In the genomic region with DNA sequence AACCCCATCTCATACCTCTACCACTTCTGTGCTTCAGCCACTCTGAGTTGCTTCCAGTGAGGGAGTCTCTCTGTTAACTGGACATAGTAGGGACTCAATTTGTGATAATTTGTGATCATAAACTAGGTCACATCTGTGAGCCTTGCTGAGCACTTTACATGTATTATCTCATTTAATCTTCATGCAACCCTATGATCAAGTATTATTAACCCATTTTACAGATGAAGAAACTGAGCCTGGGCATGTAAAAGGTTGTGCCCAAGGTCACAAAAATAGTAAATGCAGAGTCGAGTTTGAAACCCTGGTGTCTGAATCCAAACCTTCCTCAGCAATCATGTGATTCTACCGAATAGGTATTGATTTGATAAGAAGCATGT, we compare ENCODE assay signal across 17 cellular contexts. TPM values are rescaled to one million over a fixed set of nuclear protein-coding genes. Genes with fewer than 3 reads are reported as not detected.
DNase-seq lines count a peak whose midpoint lies in the region; ATAC-seq and TF ChIP-seq lines count a peak whose summit lies in the region.
"Had no signal": no experiment of that assay in that cellular context is flagged by ENCODE, and none has a peak within 500 bp of the region (broad histone marks: within the 10 kb centered on the region; RNA-seq: fewer than 3 reads in every experiment).

No MANE protein-coding gene starts in this region.

- ATAC-seq in left ventricle myocardium superior = no peak
- ATAC-seq in natural killer cell treated with Interleukin-12 subunit alpha and Interleukin-12 subunit beta and Interleukin-15 and Interleukin-18, amount 100 ng/mL, for 72 hours = no peak
- no peak for ATAC-seq in GM19395 (IDR thresholded peaks at IDR 0.05; ENCODE audit: unreplicated experiment)
- ATAC-seq: naive thymus-derived CD8-positive, alpha-beta T cell had no signal

- no peaks in the 10 kb centered on the region for H3K9me3 ChIP-seq in right atrium auricular region
- no peaks in the 10 kb centered on the region for H3K9me3 ChIP-seq in parathyroid adenoma (ENCODE audit: control insufficient read depth, low read length)
- H3K9me3 ChIP-seq: body of pancreas, HAP-1 had no signal

- H3K27me3 ChIP-seq in right atrium auricular region (no peaks in the 10 kb centered on the region), parathyroid adenoma (ENCODE audit: control insufficient read depth, insufficient read depth, low read length) (no peaks in the 10 kb centered on the region)
- H3K27me3 ChIP-seq: body of pancreas had no signal

- H3K9me3 Mint-ChIP-seq in natural killer cell treated with Interleukin-12 subunit alpha and Interleukin-12 subunit beta and Interleukin-15 and Interleukin-18, amount 100 ng/mL, for 72 hours = no peaks in the 10 kb centered on the region
- H3K9me3 Mint-ChIP-seq: naive thymus-derived CD8-positive, alpha-beta T cell; T-helper 2 cell treated with Interferon-gamma antibody and Interleukin-4, amounts not matched to agents 5 μg/mL and 100 μg/mL, for 36 hours had no signal

- TF ChIP-seq CTCF in right atrium auricular region (IDR thresholded peaks at IDR 0.05) = no peak
- TF ChIP-seq CTCF in parathyroid adenoma (IDR thresholded peaks at IDR 0.05) = no peak

- H3K4me1 Mint-ChIP-seq in natural killer cell treated with Interleukin-12 subunit alpha and Interleukin-12 subunit beta and Interleukin-15 and Interleukin-18, amount 100 ng/mL, for 72 hours (ENCODE audit: low read depth in 2 of 2) = peaks cover 7 to 15% of the 10 kb centered on the region in 2 donors

- H3K4me1 ChIP-seq in right atrium auricular region (peaks cover 0 to 51% of the 10 kb centered on the region in 2 donors), parathyroid adenoma (peaks cover 29% of the 10 kb centered on the region)

- H3K4me3 Mint-ChIP-seq in natural killer cell treated with Interleukin-12 subunit alpha and Interleukin-12 subunit beta and Interleukin-15 and Interleukin-18, amount 100 ng/mL, for 72 hours = no peak overlapping the region
- H3K4me3 Mint-ChIP-seq: naive thymus-derived CD8-positive, alpha-beta T cell; T-helper 2 cell treated with Interferon-gamma antibody and Interleukin-4, amounts not matched to agents 5 μg/mL and 100 μg/mL, for 36 hours had no signal

- H3K36me3 ChIP-seq in right atrium auricular region = no peaks in the 10 kb centered on the region
- H3K36me3 ChIP-seq in parathyroid adenoma (ENCODE audit: control insufficient read depth, insufficient read depth, low read length) = no peaks in the 10 kb centered on the region
- H3K36me3 ChIP-seq: HAP-1 had no signal

- intact Hi-C loops in left ventricle myocardium superior (cut with micrococcal nuclease) = no loop called here

- DNase-seq in right atrium auricular region (ENCODE audit: low spot score) (no peak), left ventricle myocardium superior (no peak), SIG-M5 treated with dmso at 0.1 percent for 504 hours (lab: John Stamatoyannopoulos, UW; ENCODE audit: unreplicated experiment) (no peak)
- no peak for DNase-seq in natural killer cell treated with Interleukin-12 subunit alpha and Interleukin-12 subunit beta and Interleukin-15 and Interleukin-18, amount 100 ng/mL, for 72 hours (ENCODE audit: low spot score)
- DNase-seq: activated CD4-positive, alpha-beta T cell treated with anti-CD3 and anti-CD28 coated beads, Interleukin-2, amount 50 U/mL, for 1 hour; body of pancreas; Calu3; effector memory CD4-positive, alpha-beta T cell; naive thymus-derived CD8-positive, alpha-beta T cell; NCI-H187; NCI-H69 had no signal

- no peak overlapping the region for H3K4me2 ChIP-seq in parathyroid adenoma (ENCODE audit: low read length)

- peaks cover 6% of the 10 kb centered on the region for H3K79me2 ChIP-seq in parathyroid adenoma

- H3K27me3 Mint-ChIP-seq in natural killer cell treated with Interleukin-12 subunit alpha and Interleukin-12 subunit beta and Interleukin-15 and Interleukin-18, amount 100 ng/mL, for 72 hours = no peaks in the 10 kb centered on the region
- H3K27me3 Mint-ChIP-seq: naive thymus-derived CD8-positive, alpha-beta T cell had no signal

- H3K4me3 ChIP-seq in right atrium auricular region = no peak overlapping the region
- no peak overlapping the region for H3K4me3 ChIP-seq in parathyroid adenoma (ENCODE audit: low read depth, low read length)
- H3K4me3 ChIP-seq: body of pancreas, HAP-1, skin epidermis had no signal

- no peaks in the 10 kb centered on the region for H3K36me3 Mint-ChIP-seq in natural killer cell treated with Interleukin-12 subunit alpha and Interleukin-12 subunit beta and Interleukin-15 and Interleukin-18, amount 100 ng/mL, for 72 hours
- H3K36me3 Mint-ChIP-seq: naive thymus-derived CD8-positive, alpha-beta T cell had no signal

- H3K9ac ChIP-seq in parathyroid adenoma = no peak overlapping the region

- H3K27ac Mint-ChIP-seq in natural killer cell treated with Interleukin-12 subunit alpha and Interleukin-12 subunit beta and Interleukin-15 and Interleukin-18, amount 100 ng/mL, for 72 hours = peak overlapping the region in 1 of 2 donors; percentile 28
- H3K27ac Mint-ChIP-seq: T-helper 2 cell treated with Interferon-gamma antibody and Interleukin-4, amounts not matched to agents 5 μg/mL and 100 μg/mL, for 36 hours had no signal

- peak overlapping the region; percentile 90 to 96 for H3K27ac ChIP-seq in right atrium auricular region
- H3K27ac ChIP-seq in parathyroid adenoma = peak overlapping the region; percentile 75

- peak overlapping the region; percentile 65 for H2AFZ ChIP-seq in parathyroid adenoma

RNA-seq across cellular contexts. Expression of a gene that starts 18.6 kb away (rescaled TPM):
- total RNA-seq in right atrium auricular region (1 to 10 TPM; 1.7 to 3.4 TPM), left ventricle myocardium superior (2.2 TPM)
- total RNA-seq in natural killer cell treated with Interleukin-12 subunit alpha and Interleukin-12 subunit beta and Interleukin-15 and Interleukin-18, amount 100 ng/mL, for 72 hours = 10 to 100 TPM; 28.0 to 35.0 TPM

RNA-seq across cellular contexts. Expression of a gene that starts 19.8 kb away (rescaled TPM):
- 1 to 10 TPM in 1 of 2 donors, under 1 TPM in 1; 0.79 to 1.4 TPM for total RNA-seq in right atrium auricular region
- total RNA-seq in left ventricle myocardium superior = not detected
- total RNA-seq in natural killer cell treated with Interleukin-12 subunit alpha and Interleukin-12 subunit beta and Interleukin-15 and Interleukin-18, amount 100 ng/mL, for 72 hours = not detected
- total RNA-seq: body of pancreas; Calu3; naive thymus-derived CD8-positive, alpha-beta T cell; temporal lobe had no signal

RNA-seq across cellular contexts. Expression of a gene that starts 26.4 kb away (rescaled TPM):
- total RNA-seq in right atrium auricular region = 100 to 1,000 TPM; 173 to 266 TPM
- total RNA-seq in left ventricle myocardium superior = 86.7 TPM
- total RNA-seq in natural killer cell treated with Interleukin-12 subunit alpha and Interleukin-12 subunit beta and Interleukin-15 and Interleukin-18, amount 100 ng/mL, for 72 hours = 10 to 100 TPM in 1 of 2 donors, 1 to 10 TPM in 1; 2.3 to 12.8 TPM

RNA-seq across cellular contexts. Expression of a gene that starts 35.3 kb away (rescaled TPM):
- total RNA-seq in right atrium auricular region = 100 to 1,000 TPM in 1 of 2 donors, 10 to 100 TPM in 1; 75.3 to 118 TPM
- 114 TPM for total RNA-seq in left ventricle myocardium superior
- total RNA-seq in natural killer cell treated with Interleukin-12 subunit alpha and Interleukin-12 subunit beta and Interleukin-15 and Interleukin-18, amount 100 ng/mL, for 72 hours = 100 to 1,000 TPM; 147 to 153 TPM

RNA-seq across cellular contexts. Expression of a gene that starts 36.4 kb away (rescaled TPM):
- total RNA-seq in right atrium auricular region (10 to 100 TPM; 33.1 to 51.4 TPM), left ventricle myocardium superior (103 TPM)
- total RNA-seq in natural killer cell treated with Interleukin-12 subunit alpha and Interleukin-12 subunit beta and Interleukin-15 and Interleukin-18, amount 100 ng/mL, for 72 hours = 10 to 100 TPM; 27.7 to 36.7 TPM
